Comparison of ENCODE assay signal across 22 cellular contexts in the genomic region with DNA sequence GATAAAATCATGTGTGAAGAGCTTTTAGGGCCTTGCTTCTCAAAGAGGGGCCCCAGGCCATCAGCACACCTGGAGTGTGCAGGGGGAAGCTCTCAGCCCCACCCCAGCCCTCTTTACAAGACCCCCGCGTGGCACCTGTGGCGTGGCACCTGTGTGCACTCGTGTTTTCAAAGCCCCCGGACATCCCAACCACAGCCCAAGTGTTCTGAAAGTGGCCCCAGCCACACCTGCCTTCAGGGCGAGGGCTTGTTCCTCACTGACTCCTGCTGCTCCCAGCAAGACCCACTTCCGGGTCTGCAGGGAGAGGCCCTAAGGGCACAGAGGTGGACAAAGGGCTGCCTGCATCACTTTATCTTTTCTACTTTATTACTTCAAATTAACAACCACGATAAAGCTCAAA. TPM values are rescaled to one million over a fixed set of nuclear protein-coding genes. Genes with fewer than 3 reads are reported as not detected.
DNase-seq lines count a peak whose midpoint lies in the region; ATAC-seq, FAIRE-seq and TF ChIP-seq lines count a peak whose summit lies in the region.
"Had no signal": no experiment of that assay in that cellular context is flagged by ENCODE, and none has a peak within 500 bp of the region (broad histone marks: within the 10 kb centered on the region; RNA-seq: fewer than 3 reads in every experiment).

No MANE protein-coding gene starts in this region.

- H3K36me3 Mint-ChIP-seq in H9 (ENCODE audit: insufficient read depth in 1 of 3, low read depth in 3 of 3): peaks cover 26 to 68% (median 54%) of the 10 kb centered on the region in 3 experiments; a peak in 6 of 7 replicates
- H3K36me3 Mint-ChIP-seq: activated naive CD4-positive, alpha-beta T cell treated with anti-CD3 and anti-CD28 coated beads, Interleukin-2, amount 50 U/mL, for 24 hours had no signal

- H2BK5ac ChIP-seq in H9 (ENCODE audit: insufficient read length, low read length): no peak overlapping the region

- H2BK120ac ChIP-seq in H9 (ENCODE audit: low read depth, low read length, poor library complexity, severe bottlenecking): no peak overlapping the region

- H3K4ac ChIP-seq in H9 (ENCODE audit: low read depth, low read length): no peak overlapping the region

- peaks cover 1% of the 10 kb centered on the region; the same call in 1 of the 2 replicates for H3K27me3 Mint-ChIP-seq in H9 (ENCODE audit: low read depth)
- H3K27me3 Mint-ChIP-seq: activated B cell treated with CpG ODN at 0.5 μM for 24 hours; activated naive CD4-positive, alpha-beta T cell treated with anti-CD3 and anti-CD28 coated beads, Interleukin-2, amount 50 U/mL, for 24 hours; CD4-positive, alpha-beta T cell had no signal

- no peak for TF ChIP-seq CTCF in H9 (conservative IDR thresholded peaks at IDR 0.05)
- TF ChIP-seq CTCF in OCI-LY3 (IDR thresholded peaks at IDR 0.05; ENCODE audit: low read depth, low read length): no peak
- TF ChIP-seq CTCF in MM.1S (IDR thresholded peaks at IDR 0.05; ENCODE audit: low read length): no peak

- H3K56ac ChIP-seq in H9 (ENCODE audit: insufficient read length, low read depth, low read length): no peak overlapping the region

- H3K27me3 ChIP-seq in H9 (ENCODE audit: insufficient read depth, low read length) (no peaks in the 10 kb centered on the region), OCI-LY3 (ENCODE audit: low read depth, low read length) (no peaks in the 10 kb centered on the region), small intestine (ENCODE audit: control insufficient read depth in 2 of 2, insufficient read depth in 2 of 2, low read length in 2 of 2) (no peaks in the 10 kb centered on the region), MM.1S (replicated peaks; ENCODE audit: insufficient read depth, low read length) (no peaks in the 10 kb centered on the region)
- H3K27me3 ChIP-seq: ascending aorta had no signal

- H3T11ph ChIP-seq in H9 (ENCODE audit: low read length): no peak overlapping the region

- H3K23ac ChIP-seq in H9 (ENCODE audit: insufficient read length, low read depth, low read length): no peak overlapping the region

- H4K20me1 ChIP-seq in H9 (ENCODE audit: control insufficient read depth, insufficient read depth, insufficient read length) (peaks cover 2% of the 10 kb centered on the region), OCI-LY3 (ENCODE audit: insufficient read depth, low read length) (no peaks in the 10 kb centered on the region; the same call in 1 of the 2 replicates), MM.1S (ENCODE audit: insufficient read depth, low read length) (no peaks in the 10 kb centered on the region)

- peaks cover 19 to 33% of the 10 kb centered on the region in 2 experiments for H3K4me1 Mint-ChIP-seq in H9
- H3K4me1 Mint-ChIP-seq: activated B cell treated with CpG ODN at 0.5 μM for 24 hours; activated naive CD4-positive, alpha-beta T cell treated with anti-CD3 and anti-CD28 coated beads, Interleukin-2, amount 50 U/mL, for 24 hours; nephron had no signal

- WGBS in H9 (ENCODE audit: extremely low coverage, insufficient read length, low lambda C conversion rate): no CpG with 5 or more reads among the region's 8 CpGs
- 19 to 51% (median 46%) methylated on average over 8 of the region's 8 CpGs for WGBS in small intestine, 3 donors

- ATAC-seq in GM21526 (IDR thresholded peaks at IDR 0.05; ENCODE audit: low FRiP score, unreplicated experiment): no peak
- ATAC-seq in HG03159 (IDR thresholded peaks at IDR 0.05; ENCODE audit: unreplicated experiment): no peak
- ATAC-seq: activated T-cell treated with anti-CD3 and anti-CD28 coated beads, Interleukin-2, amount 50 U/mL, for 72 hours had no signal

- H3K9me3 ChIP-seq in H9 (ENCODE audit: control insufficient read depth, low read depth, low read length): no peaks in the 10 kb centered on the region
- no peaks in the 10 kb centered on the region for H3K9me3 ChIP-seq in OCI-LY3 (ENCODE audit: insufficient read depth, low read length)
- no peaks in the 10 kb centered on the region for H3K9me3 ChIP-seq in small intestine (ENCODE audit: control insufficient read depth, low read depth)
- no peaks in the 10 kb centered on the region for H3K9me3 ChIP-seq in MM.1S (replicated peaks; ENCODE audit: insufficient read depth, low read length)
- H3K9me3 ChIP-seq: ascending aorta had no signal

- H3K4me1 ChIP-seq in H9 (ENCODE audit: insufficient read depth, low read length): no peaks in the 10 kb centered on the region; the same call in 1 of the 2 replicates
- peaks cover 18% of the 10 kb centered on the region for H3K4me1 ChIP-seq in OCI-LY3 (ENCODE audit: low read length)
- H3K4me1 ChIP-seq in small intestine (ENCODE audit: control insufficient read depth in 2 of 2, insufficient read depth in 1 of 2, low read depth in 1 of 2, low read length in 1 of 2): no peaks in the 10 kb centered on the region
- no peaks in the 10 kb centered on the region for H3K4me1 ChIP-seq in MM.1S (ENCODE audit: low read length)
- H3K4me1 ChIP-seq: ascending aorta had no signal

- DNase-seq in H9 (no peak), epithelial cell of prostate (ENCODE audit: low read depth, low spot score) (no peak), small intestine (peak; percentile 85), MM.1S (no peak)
- DNase-seq: activated B cell treated with CpG ODN at 0.5 μM for 24 hours; activated CD8-positive, alpha-beta memory T cell treated with anti-CD3 and anti-CD28 coated beads for 24 hours; activated T-cell treated with anti-CD3 and anti-CD28 coated beads, Interleukin-2, amount 50 U/mL, for 72 hours; CD4-positive, alpha-beta T cell; DMS79 treated with DMSO at 0.1 percent for 48 hours; kidney; mesenchymal stem cell; NCI-H1105 treated with DMSO at 0.1 percent for 48 hours; NCI-H774; substantia nigra had no signal

- no peak overlapping the region for H4K91ac ChIP-seq in H9 (ENCODE audit: insufficient read length, low read depth, low read length)

- no peak overlapping the region for H4K8ac ChIP-seq in H9 (replicated peaks; ENCODE audit: insufficient read length, low read depth, low read length)

- H3K36me3 ChIP-seq in OCI-LY3 (replicated peaks; ENCODE audit: low read depth, low read length) (peaks cover 67% of the 10 kb centered on the region), small intestine (ENCODE audit: control insufficient read depth in 2 of 2, insufficient read depth in 2 of 2, low read length in 2 of 2) (peaks cover 0 to 6% of the 10 kb centered on the region in 2 donors), MM.1S (replicated peaks; ENCODE audit: insufficient read depth, low read length) (peaks cover 11% of the 10 kb centered on the region; the same call in 1 of the 2 replicates)

- H3K27ac ChIP-seq in H9 (ENCODE audit: insufficient read length, low read depth, low read length) (no peak overlapping the region), OCI-LY3 (ENCODE audit: low read length) (peak overlapping the region; percentile 39), epithelial cell of prostate (peak overlapping the region; percentile 1), small intestine (ENCODE audit: low read depth in 1 of 2, low read length in 1 of 2) (peak overlapping the region in 1 of 2 donors; percentile 69), MM.1S (ENCODE audit: low read length) (no peak overlapping the region)
- H3K27ac ChIP-seq: SK-N-MC had no signal

- H3K4me3 Mint-ChIP-seq in H9: no peak overlapping the region
- H3K4me3 Mint-ChIP-seq: activated B cell treated with CpG ODN at 0.5 μM for 24 hours; activated naive CD4-positive, alpha-beta T cell treated with anti-CD3 and anti-CD28 coated beads, Interleukin-2, amount 50 U/mL, for 24 hours; activated T-cell treated with anti-CD3 and anti-CD28 coated beads, Interleukin-2, amount 50 U/mL, for 72 hours; CD4-positive, alpha-beta T cell; nephron; T-helper 2 cell treated with Interferon-gamma antibody and Interleukin-4, amounts not matched to agents 5 μg/mL and 100 μg/mL, for 36 hours had no signal

- no peak overlapping the region for H2AK5ac ChIP-seq in H9 (ENCODE audit: insufficient read length, low read length)

- H3F3A ChIP-seq in MM.1S (ENCODE audit: insufficient read depth, low read length): peaks cover 15% of the 10 kb centered on the region

- H3K27ac Mint-ChIP-seq in H9: peak overlapping the region; percentile 48 to 89 (median 53); a peak in 4 of 7 replicates
- H3K27ac Mint-ChIP-seq: activated naive CD4-positive, alpha-beta T cell treated with anti-CD3 and anti-CD28 coated beads, Interleukin-2, amount 50 U/mL, for 24 hours; activated T-cell treated with anti-CD3 and anti-CD28 coated beads, Interleukin-2, amount 50 U/mL, for 72 hours; CD4-positive, alpha-beta T cell; T-helper 2 cell treated with Interferon-gamma antibody and Interleukin-4, amounts not matched to agents 5 μg/mL and 100 μg/mL, for 36 hours had no signal

- no peaks in the 10 kb centered on the region for H3K9me3 Mint-ChIP-seq in H9
- H3K9me3 Mint-ChIP-seq: activated B cell treated with CpG ODN at 0.5 μM for 24 hours; activated naive CD4-positive, alpha-beta T cell treated with anti-CD3 and anti-CD28 coated beads, Interleukin-2, amount 50 U/mL, for 24 hours; activated T-cell treated with anti-CD3 and anti-CD28 coated beads, Interleukin-2, amount 50 U/mL, for 72 hours; CD4-positive, alpha-beta T cell; nephron; T-helper 2 cell treated with Interferon-gamma antibody and Interleukin-4, amounts not matched to agents 5 μg/mL and 100 μg/mL, for 36 hours had no signal

- H3K79me1 ChIP-seq in H9 (ENCODE audit: insufficient read depth, low read depth, low read length, poor library complexity, severe bottlenecking): no peaks in the 10 kb centered on the region

- H4K5ac ChIP-seq in H9 (ENCODE audit: insufficient read length, low read depth, low read length): no peak overlapping the region

- H3K18ac ChIP-seq in H9 (ENCODE audit: insufficient read length, low read depth, low read length): no peak overlapping the region

- H3K9me2 ChIP-seq in MM.1S (replicated peaks; ENCODE audit: insufficient read depth, low read length): no peaks in the 10 kb centered on the region

- H3K4me2 ChIP-seq in H9 (ENCODE audit: insufficient read depth, insufficient read length, low read length): no peak overlapping the region
- H3K4me2 ChIP-seq in OCI-LY3 (ENCODE audit: low read length): no peak overlapping the region
- H3K4me2 ChIP-seq in MM.1S (ENCODE audit: low read depth, low read length): no peak overlapping the region

- H3K79me2 ChIP-seq in H9 (ENCODE audit: insufficient read depth, low read length): no peaks in the 10 kb centered on the region
- H3K79me2 ChIP-seq in OCI-LY3 (ENCODE audit: low read length): no peaks in the 10 kb centered on the region; the same call in 1 of the 2 replicates
- peaks cover 16% of the 10 kb centered on the region for H3K79me2 ChIP-seq in MM.1S (ENCODE audit: low read length)

- H3K4me3 ChIP-seq in OCI-LY3 (ENCODE audit: low read length) (no peak overlapping the region), small intestine (ENCODE audit: low read depth in 1 of 2, low read length in 2 of 2) (no peak overlapping the region), MM.1S (ENCODE audit: low read length) (no peak overlapping the region)
- H3K4me3 ChIP-seq: ascending aorta, SK-N-MC had no signal

- no peak overlapping the region for H2BK20ac ChIP-seq in H9 (ENCODE audit: low read depth, low read length, poor library complexity, severe bottlenecking)

- H2BK12ac ChIP-seq in H9 (ENCODE audit: insufficient read length, low read depth, low read length): no peak overlapping the region

- H2AFZ ChIP-seq in H9 (ENCODE audit: low read length) (no peak overlapping the region), OCI-LY3 (ENCODE audit: low read depth, low read length) (no peak overlapping the region), MM.1S (ENCODE audit: low read length) (no peak overlapping the region)

- no peak overlapping the region for H3K14ac ChIP-seq in H9 (ENCODE audit: insufficient read depth, low read length)

- no peak for FAIRE-seq in small intestine (lab: Jason Lieb, UNC)

- H3K9ac ChIP-seq in H9 (ENCODE audit: extremely low read depth, insufficient read length, low read length) (no peak overlapping the region), OCI-LY3 (ENCODE audit: low read length) (no peak overlapping the region), MM.1S (ENCODE audit: low read length) (no peak overlapping the region)

- H3K23me2 ChIP-seq in H9 (ENCODE audit: insufficient read length, low read depth, low read length, poor library complexity, severe bottlenecking): no peaks in the 10 kb centered on the region

- H2BK15ac ChIP-seq in H9 (ENCODE audit: low read depth, low read length): no peak overlapping the region

RNA-seq across cellular contexts. Expression of a gene that starts 17.5 kb away (rescaled TPM):
- 51.7 and 58.5 TPM in 2 replicates for total RNA-seq in H9 (2021)
- polyA plus RNA-seq in small intestine: 10 to 100 TPM in 1 of 3 donors, 1 to 10 TPM in 2; 7.3 to 31.9 (median 8.7) TPM

RNA-seq across cellular contexts. Expression of a gene that starts 26.9 kb away (rescaled TPM):
- 230 and 236 TPM in 2 replicates for total RNA-seq in H9 (2021)
- 10 to 100 TPM; 19.0 to 71.8 (median 21.6) TPM for polyA plus RNA-seq in small intestine

Comparison
In these comparisons a context has a peak if more than half of its experiments do, and no peak if none do; other contexts are left out.
1. H3K27ac ChIP-seq: peak in OCI-LY3 (single experiment) and epithelial cell of prostate (single experiment); none in H9 (single experiment) and MM.1S (single experiment).